In the genomic region with DNA sequence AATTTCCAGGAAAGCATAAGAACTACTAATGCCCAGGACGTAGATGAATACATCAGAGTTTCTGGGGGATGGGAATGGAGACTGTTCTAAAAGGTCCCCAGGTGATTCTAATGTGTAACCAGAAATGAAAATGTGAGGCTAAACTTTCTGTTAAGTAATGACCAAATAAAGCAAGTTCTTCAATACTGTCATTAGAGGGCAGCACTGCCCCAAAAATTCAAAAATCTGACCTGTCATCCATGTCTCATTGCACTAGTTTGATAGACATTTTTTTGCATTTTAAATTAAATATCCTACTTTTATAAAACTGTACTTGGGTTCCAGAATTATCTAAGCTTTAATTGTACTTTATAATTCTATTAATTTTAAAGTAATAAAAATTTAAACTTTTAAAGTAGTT, we compare ENCODE assay signal across 7 cellular contexts.
A peak's percentile ranks its signal among the peaks of the same experiment; 100 is the strongest.
DNase-seq lines count a peak whose midpoint lies in the region; ATAC-seq and TF ChIP-seq lines count a peak whose summit lies in the region.

No MANE protein-coding gene starts in this region.

- no peak overlapping the region for H3K27ac Mint-ChIP-seq in neural crest cell (ENCODE audit: unreplicated experiment)
- no peak overlapping the region for H3K27ac Mint-ChIP-seq in effector memory CD8-positive, alpha-beta T cell

- no peaks in the 10 kb centered on the region for H3K36me3 Mint-ChIP-seq in neural crest cell (ENCODE audit: low read depth)
- H3K36me3 Mint-ChIP-seq in effector memory CD8-positive, alpha-beta T cell (ENCODE audit: insufficient read depth), result no peaks in the 10 kb centered on the region

- peaks cover 33% of the 10 kb centered on the region for H3K27me3 Mint-ChIP-seq in neural crest cell (ENCODE audit: low read depth)
- no peaks in the 10 kb centered on the region for H3K27me3 Mint-ChIP-seq in effector memory CD8-positive, alpha-beta T cell

- DNase-seq in ELR (ENCODE audit: low read depth), result peak; percentile 58
- peak; percentile 24 to 42 for DNase-seq in NOMO-1 (lab: John Stamatoyannopoulos, UW; ENCODE audit: unreplicated experiment in 2 of 2)
- DNase-seq in dermis blood vessel endothelial cell, result peak; percentile 66
- peak; percentile 20 for DNase-seq in neural crest cell (ENCODE audit: low read depth, low spot score)
- DNase-seq in effector memory CD8-positive, alpha-beta T cell, result no peak

- H3K4me3 Mint-ChIP-seq in neural crest cell, result no peak overlapping the region
- H3K4me3 Mint-ChIP-seq in effector memory CD8-positive, alpha-beta T cell, result no peak overlapping the region

- peak; percentile 57 for ATAC-seq in GM19328 (IDR thresholded peaks at IDR 0.05; ENCODE audit: unreplicated experiment)
- ATAC-seq in HG03520 (IDR thresholded peaks at IDR 0.05; ENCODE audit: unreplicated experiment), result peak; percentile 55
- no peak for ATAC-seq in effector memory CD8-positive, alpha-beta T cell (replicated peaks)

- peak; percentile 86 for TF ChIP-seq CTCF in neural crest cell (conservative IDR thresholded peaks at IDR 0.05)

- H3K9me3 Mint-ChIP-seq in neural crest cell, result no peaks in the 10 kb centered on the region
- H3K9me3 Mint-ChIP-seq in effector memory CD8-positive, alpha-beta T cell, result no peaks in the 10 kb centered on the region

- no peaks in the 10 kb centered on the region for H3K4me1 Mint-ChIP-seq in neural crest cell
- H3K4me1 Mint-ChIP-seq in effector memory CD8-positive, alpha-beta T cell (ENCODE audit: low read depth in 2 of 2), result no peaks in the 10 kb centered on the region

Comparison
In these comparisons a context has a peak if more than half of its experiments do, and no peak if none do; other contexts are left out.
1. DNase-seq: peak in ELR (single experiment), NOMO-1 (2 of 2), dermis blood vessel endothelial cell (single experiment) and neural crest cell (single experiment); none in effector memory CD8-positive, alpha-beta T cell (0 of 3).